8 cellular contexts compared by ENCODE assay signal in genomic region chr1:226656601-226657277, GRCh38.
A peak's percentile ranks its signal among the peaks of the same experiment; 100 is the strongest.
DNase-seq lines count a peak whose midpoint lies in the region; ATAC-seq and TF ChIP-seq lines count a peak whose summit lies in the region.

No MANE protein-coding gene starts in this region.

- H3K9me3 ChIP-seq in aorta (ENCODE audit: control insufficient read depth, low read length): no peaks in the 10 kb centered on the region

- no peaks in the 10 kb centered on the region for H3K27me3 Mint-ChIP-seq in activated CD8-positive, alpha-beta T cell treated with anti-CD3 and anti-CD28 coated beads, Interleukin-2, amount 10 ng/mL, durations not matched to agents 7 days and 5 days (ENCODE audit: low read depth)
- H3K27me3 Mint-ChIP-seq in glutamatergic neuron (ENCODE audit: unreplicated experiment): peaks cover 11% of the 10 kb centered on the region

- DNase-seq in AG20443 (ENCODE audit: low spot score) (peak; percentile 79), M059J (ENCODE audit: low read depth) (peak; percentile 72), glutamatergic neuron (peak; percentile 6), aorta (peak; percentile 78 to 80), SIG-M5 (lab: John Stamatoyannopoulos, UW) (no peak)
- DNase-seq in activated CD8-positive, alpha-beta T cell treated with anti-CD3 and anti-CD28 coated beads, Interleukin-2, amount 10 ng/mL, durations not matched to agents 7 days and 5 days: no peak
- DNase-seq in activated effector memory CD4-positive, alpha-beta T cell treated with anti-CD3 and anti-CD28 coated beads, Interleukin-2, amount 50 U/mL, for 16 hours: no peak

- H3K4me3 ChIP-seq in aorta (ENCODE audit: low read length in 2 of 2): no peak overlapping the region

- ATAC-seq in activated CD8-positive, alpha-beta T cell treated with anti-CD3 and anti-CD28 coated beads, Interleukin-2, amount 10 ng/mL, durations not matched to agents 7 days and 5 days: no peak
- ATAC-seq in aorta (ENCODE audit: low FRiP score) (peak; percentile 15), HG03095 (IDR thresholded peaks at IDR 0.05; ENCODE audit: unreplicated experiment) (no peak)

- H3K27me3 ChIP-seq in aorta (ENCODE audit: control insufficient read depth in 1 of 2, insufficient read depth in 2 of 2, low read length in 1 of 2): no peaks in the 10 kb centered on the region

- peaks cover 0 to 5% of the 10 kb centered on the region in 2 donors for H3K4me1 ChIP-seq in aorta (ENCODE audit: control insufficient read depth in 1 of 2, insufficient read depth in 2 of 2, low read length in 2 of 2)

- POLR2A ChIA-PET in activated CD8-positive, alpha-beta T cell treated with anti-CD3 and anti-CD28 coated beads, Interleukin-2, amount 10 ng/mL, durations not matched to agents 7 days and 5 days (lab: Charles Lee): interaction anchor here (5.2 kb wide), 1 partner anchor 20 kb away, joined by 40 read pairs; no protein-coding TSS in a partner anchor

- CTCF ChIA-PET in activated CD8-positive, alpha-beta T cell treated with anti-CD3 and anti-CD28 coated beads, Interleukin-2, amount 10 ng/mL, durations not matched to agents 7 days and 5 days (lab: Charles Lee): interaction anchor here (1.2 to 5.9 kb wide), 3 partner anchors 11 to 256 kb away, joined by 3 to 38 read pairs (median 4); no protein-coding TSS in a partner anchor

- no peaks in the 10 kb centered on the region for H3K9me3 Mint-ChIP-seq in activated CD8-positive, alpha-beta T cell treated with anti-CD3 and anti-CD28 coated beads, Interleukin-2, amount 10 ng/mL, durations not matched to agents 7 days and 5 days (ENCODE audit: insufficient read depth)
- peaks cover 6% of the 10 kb centered on the region for H3K9me3 Mint-ChIP-seq in glutamatergic neuron (ENCODE audit: unreplicated experiment)

- WGBS in aorta, 2 donors: 1 to 6% methylated on average over 12 of the region's 12 CpGs

- peak overlapping the region; percentile 97 for H3K27ac Mint-ChIP-seq in activated CD8-positive, alpha-beta T cell treated with anti-CD3 and anti-CD28 coated beads, Interleukin-2, amount 10 ng/mL, durations not matched to agents 7 days and 5 days
- no peak overlapping the region for H3K27ac Mint-ChIP-seq in glutamatergic neuron (ENCODE audit: unreplicated experiment)

- H3K4me3 Mint-ChIP-seq in activated CD8-positive, alpha-beta T cell treated with anti-CD3 and anti-CD28 coated beads, Interleukin-2, amount 10 ng/mL, durations not matched to agents 7 days and 5 days: no peak overlapping the region
- no peak overlapping the region for H3K4me3 Mint-ChIP-seq in glutamatergic neuron (ENCODE audit: unreplicated experiment)

- H3K27ac ChIP-seq in aorta (ENCODE audit: low read depth in 1 of 2, low read length in 2 of 2): peak overlapping the region in 1 of 2 donors; percentile 28

- H3K36me3 ChIP-seq in aorta (ENCODE audit: control insufficient read depth in 1 of 2, insufficient read depth in 2 of 2, low read length in 1 of 2): no peaks in the 10 kb centered on the region

- H3K4me1 Mint-ChIP-seq in activated CD8-positive, alpha-beta T cell treated with anti-CD3 and anti-CD28 coated beads, Interleukin-2, amount 10 ng/mL, durations not matched to agents 7 days and 5 days (ENCODE audit: low read depth): peaks cover 28% of the 10 kb centered on the region
- H3K4me1 Mint-ChIP-seq in glutamatergic neuron (ENCODE audit: low read depth, unreplicated experiment): peaks cover 39% of the 10 kb centered on the region

- intact Hi-C loops in aorta (cut with DNase I): loop anchor here in 1 of 2 donors (5.0 kb wide), 1 partner anchor 81 kb away; the partner anchor contains the start of gene ITPKB

- no peak for TF ChIP-seq CTCF in glutamatergic neuron (IDR thresholded peaks at IDR 0.05; ENCODE audit: partially characterized antibody, unreplicated experiment)

- peaks cover 26% of the 10 kb centered on the region for H3K36me3 Mint-ChIP-seq in activated CD8-positive, alpha-beta T cell treated with anti-CD3 and anti-CD28 coated beads, Interleukin-2, amount 10 ng/mL, durations not matched to agents 7 days and 5 days (ENCODE audit: low read depth)
- no peaks in the 10 kb centered on the region for H3K36me3 Mint-ChIP-seq in glutamatergic neuron (ENCODE audit: unreplicated experiment)

Comparison
In these comparisons a context has a peak if more than half of its experiments do, and no peak if none do; other contexts are left out.
1. DNase-seq: peak in AG20443 (single experiment), M059J (single experiment), glutamatergic neuron (single experiment) and aorta (2 of 2); none in activated CD8-positive, alpha-beta T cell treated with anti-CD3 and anti-CD28 coated beads, Interleukin-2, amount 10 ng/mL, durations not matched to agents 7 days and 5 days (single experiment), SIG-M5 (single experiment) and activated effector memory CD4-positive, alpha-beta T cell treated with anti-CD3 and anti-CD28 coated beads, Interleukin-2, amount 50 U/mL, for 16 hours (single experiment).